Comparison of ENCODE assay signal across 33 cellular contexts in genomic region chrX:133214316-133214715, GRCh38. TPM values are rescaled to one million over a fixed set of nuclear protein-coding genes. Genes with fewer than 3 reads are reported as not detected.
"Had no signal": no experiment of that assay in that cellular context is flagged by ENCODE, and none has a peak within 500 bp of the region (broad histone marks: within the 10 kb centered on the region; RNA-seq: fewer than 3 reads in every experiment).

No MANE protein-coding gene starts in this region.

- H3K27ac Mint-ChIP-seq: effector memory CD8-positive, alpha-beta T cell; naive B cell; natural killer cell treated with Interleukin-12 subunit alpha and Interleukin-12 subunit beta and Interleukin-15 and Interleukin-18, amount 100 ng/mL, for 72 hours; neural progenitor cell; stimulated activated naive CD8-positive, alpha-beta T cell treated with anti-CD3 and anti-CD28 coated beads, Interleukin-15, amount 100 ng/mL, for 72 hours had no signal

- DNase-seq: cortex of kidney; effector memory CD8-positive, alpha-beta T cell; erythroblast; esophagus squamous epithelium; foreskin fibroblast; gastrocnemius medialis; head of caudate nucleus; mesenchymal stem cell; mucosa of descending colon; naive B cell; nucleus accumbens; stimulated activated CD4-positive, alpha-beta T cell treated with anti-CD3 and anti-CD28 coated beads, Interleukin-12 subunit alpha, Interleukin-12 subunit beta, amount 100 ng/mL, for 4 hours; stimulated activated CD4-positive, alpha-beta T cell treated with anti-CD3 and anti-CD28 coated beads, Interleukin-1b, Interleukin-23, amount 100 ng/mL, for 48 hours; stimulated activated CD4-positive, alpha-beta T cell treated with anti-CD3 and anti-CD28 coated beads, Interleukin-4, amount 100 ng/mL, for 1 hour; stimulated activated CD8-positive, alpha-beta memory T cell treated with anti-CD3 and anti-CD28 coated beads, Interleukin-4, amount 100 ng/mL, for 48 hours; stimulated activated naive CD4-positive, alpha-beta T cell; stimulated activated naive CD8-positive, alpha-beta T cell treated with anti-CD3 and anti-CD28 coated beads, Interleukin-15, amount 100 ng/mL, for 72 hours; thyroid gland; trophoblast cell had no signal

- H3K36me3 Mint-ChIP-seq: mesothelial cell of epicardium; naive B cell; natural killer cell treated with Interleukin-12 subunit alpha and Interleukin-12 subunit beta and Interleukin-15 and Interleukin-18, amount 100 ng/mL, for 72 hours; neural progenitor cell had no signal

- H3K4me3 Mint-ChIP-seq: effector memory CD8-positive, alpha-beta T cell; mesothelial cell of epicardium; naive B cell; natural killer cell treated with Interleukin-12 subunit alpha and Interleukin-12 subunit beta and Interleukin-15 and Interleukin-18, amount 100 ng/mL, for 72 hours; neural progenitor cell; stimulated activated naive CD8-positive, alpha-beta T cell treated with anti-CD3 and anti-CD28 coated beads, Interleukin-15, amount 100 ng/mL, for 72 hours had no signal

- ATAC-seq: effector memory CD8-positive, alpha-beta T cell; gastrocnemius medialis; mucosa of descending colon; natural killer cell treated with Interleukin-12 subunit alpha and Interleukin-12 subunit beta and Interleukin-15 and Interleukin-18, amount 100 ng/mL, for 72 hours; sciatic nerve; stimulated activated naive CD8-positive, alpha-beta T cell treated with anti-CD3 and anti-CD28 coated beads, Interleukin-15, amount 100 ng/mL, for 72 hours had no signal

- H3K4me1 Mint-ChIP-seq: naive B cell; stimulated activated naive CD8-positive, alpha-beta T cell treated with anti-CD3 and anti-CD28 coated beads, Interleukin-15, amount 100 ng/mL, for 72 hours had no signal

- H3K9me3 Mint-ChIP-seq: effector memory CD8-positive, alpha-beta T cell; mesothelial cell of epicardium; naive B cell; natural killer cell treated with Interleukin-12 subunit alpha and Interleukin-12 subunit beta and Interleukin-15 and Interleukin-18, amount 100 ng/mL, for 72 hours; neural progenitor cell; stimulated activated naive CD8-positive, alpha-beta T cell treated with anti-CD3 and anti-CD28 coated beads, Interleukin-15, amount 100 ng/mL, for 72 hours had no signal

- H3K27me3 Mint-ChIP-seq: effector memory CD8-positive, alpha-beta T cell; naive B cell; stimulated activated naive CD8-positive, alpha-beta T cell treated with anti-CD3 and anti-CD28 coated beads, Interleukin-15, amount 100 ng/mL, for 72 hours had no signal

RNA-seq across cellular contexts. Expression of gene TFDP3, which starts 3.8 kb away (rescaled TPM):
- total RNA-seq: dermis microvascular lymphatic vessel endothelial cell; esophagus squamous epithelium; gastrocnemius medialis; glomerular endothelial cell; liver; lung microvascular endothelial cell; mesothelial cell of epicardium; mucosa of descending colon; natural killer cell treated with Interleukin-12 subunit alpha and Interleukin-12 subunit beta and Interleukin-15 and Interleukin-18, amount 100 ng/mL, for 72 hours; osteocyte; right atrium auricular region; sciatic nerve; smooth muscle cell; temporal lobe; thyroid gland; ureter; vagina had no signal
